13 cellular contexts compared by ENCODE assay signal in the genomic region with DNA sequence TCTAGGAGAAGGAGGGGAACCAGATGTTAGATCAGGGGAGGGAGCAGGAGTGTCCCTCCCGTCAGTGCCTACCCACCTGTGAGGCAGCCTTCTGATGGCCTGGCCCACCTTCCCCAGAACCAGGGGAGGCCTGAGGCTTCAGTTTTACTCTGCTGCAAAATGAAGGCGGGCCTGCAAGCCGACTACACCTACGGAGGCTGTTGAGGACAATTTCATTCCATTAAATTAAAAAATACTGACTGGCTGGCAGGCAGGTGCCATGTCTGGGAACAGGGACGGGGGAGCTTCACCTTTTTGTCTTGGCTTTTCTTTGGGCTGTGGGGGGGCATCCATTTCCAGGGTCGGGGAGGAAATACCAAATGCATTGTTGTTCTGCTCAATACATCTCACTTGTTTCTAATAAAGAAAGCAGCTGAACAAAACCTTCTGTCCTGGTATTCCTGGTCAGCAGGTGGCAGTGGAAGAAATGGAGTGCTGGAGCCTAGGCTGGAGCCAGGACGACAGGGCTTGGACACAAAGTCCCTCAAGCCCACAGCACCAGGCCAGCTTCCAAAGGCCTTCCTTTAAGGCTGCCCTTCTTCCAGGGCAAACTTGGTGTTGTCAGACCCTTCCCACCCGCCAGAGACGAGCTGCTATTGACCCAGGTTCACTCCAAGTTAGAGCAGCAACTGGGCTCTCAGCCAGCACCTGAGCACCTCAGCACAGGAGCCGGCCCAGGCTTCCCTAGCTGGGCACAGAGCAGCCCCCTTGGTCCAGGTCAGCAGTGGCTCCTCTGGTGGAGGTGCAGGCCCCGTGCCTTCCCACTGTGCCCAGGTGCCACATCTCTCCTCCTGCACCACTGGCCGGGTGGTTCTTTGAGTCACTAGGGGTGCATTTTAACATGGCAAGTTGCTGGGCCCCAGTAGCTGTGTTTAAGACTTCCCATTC. TPM values are rescaled to one million over a fixed set of nuclear protein-coding genes. Genes with fewer than 3 reads are reported as not detected.
DNase-seq lines count a peak whose midpoint lies in the region; ATAC-seq and TF ChIP-seq lines count a peak whose summit lies in the region.
"Had no signal": no experiment of that assay in that cellular context is flagged by ENCODE, and none has a peak within 500 bp of the region (broad histone marks: within the 10 kb centered on the region; RNA-seq: fewer than 3 reads in every experiment).

No MANE protein-coding gene starts in this region.

- no peak for TF ChIP-seq CTCF in brain (conservative IDR thresholded peaks at IDR 0.05)
- peak; percentile 16 for TF ChIP-seq CTCF in hepatocyte (IDR thresholded peaks at IDR 0.05; ENCODE audit: poor library complexity)
- TF ChIP-seq CTCF in upper lobe of left lung (IDR thresholded peaks at IDR 0.05): no peak

- TF ChIP-seq POLR2A in upper lobe of left lung (IDR thresholded peaks at IDR 0.05): no peak

- DNase-seq in hepatocyte (ENCODE audit: low spot score) (no peak), upper lobe of left lung (no peak), iPS-NIHi11 (ENCODE audit: low spot score) (no peak)
- DNase-seq: DMS79, MG63, posterior cingulate gyrus, SHP77 treated with DMSO at 0.1 percent for 48 hours had no signal

- peak overlapping the region in 4 of 5 experiments; percentile 22 to 87 (median 52) for H3K27ac Mint-ChIP-seq in brain
- H3K27ac Mint-ChIP-seq: stimulated activated naive CD8-positive, alpha-beta T cell treated with anti-CD3 and anti-CD28 coated beads, Interleukin-15, Interleukin-2, amounts not matched to agents 100 ng/mL and 50 ng/mL, for 24 hours had no signal

- ATAC-seq in GM18519 (IDR thresholded peaks at IDR 0.05; ENCODE audit: low FRiP score, unreplicated experiment) (no peak), upper lobe of left lung (ENCODE audit: low FRiP score in 2 of 2) (no peak)

- no peaks in the 10 kb centered on the region for H3K9me3 Mint-ChIP-seq in brain
- H3K9me3 Mint-ChIP-seq: stimulated activated naive CD8-positive, alpha-beta T cell treated with anti-CD3 and anti-CD28 coated beads, Interleukin-15, Interleukin-2, amounts not matched to agents 100 ng/mL and 50 ng/mL, for 24 hours had no signal

- H3K4me1 ChIP-seq in hepatocyte (ENCODE audit: insufficient read depth): no peaks in the 10 kb centered on the region
- peaks cover 49% of the 10 kb centered on the region for H3K4me1 ChIP-seq in stomach smooth muscle (ENCODE audit: control insufficient read depth, insufficient read depth, low read length)
- H3K4me1 ChIP-seq in upper lobe of left lung: no peaks in the 10 kb centered on the region

- no peak overlapping the region for H3K9ac ChIP-seq in stomach smooth muscle (ENCODE audit: low read length in 2 of 2)

- peak; percentile 16; the same call in 1 of the 2 replicates for TF ChIP-seq RAD21 in Ishikawa (IDR thresholded peaks at IDR 0.05; ENCODE audit: low read depth)

- no peak overlapping the region for H3K4me3 ChIP-seq in hepatocyte
- no peak overlapping the region for H3K4me3 ChIP-seq in stomach smooth muscle (ENCODE audit: low read length in 2 of 2)
- H3K4me3 ChIP-seq in upper lobe of left lung: no peak overlapping the region
- H3K4me3 ChIP-seq: MG63 had no signal

- no peaks in the 10 kb centered on the region for H3K27me3 Mint-ChIP-seq in brain
- H3K27me3 Mint-ChIP-seq: stimulated activated naive CD8-positive, alpha-beta T cell treated with anti-CD3 and anti-CD28 coated beads, Interleukin-15, Interleukin-2, amounts not matched to agents 100 ng/mL and 50 ng/mL, for 24 hours had no signal

- H3K4me1 Mint-ChIP-seq in brain: peaks cover 9% of the 10 kb centered on the region

- peaks cover 18% of the 10 kb centered on the region for H3K36me3 Mint-ChIP-seq in brain

- 90% methylated on average over 12 of the region's 12 CpGs for WGBS in hepatocyte (ENCODE audit: low lambda C conversion rate, missing lambda C conversion rate)
- 69 to 71% methylated on average over 9 to 10 of the region's 12 CpGs for WGBS in upper lobe of left lung, 2 donors

- TF ChIP-seq EP300 in Ishikawa (IDR thresholded peaks at IDR 0.05; ENCODE audit: borderline replicate concordance): no peak
- TF ChIP-seq EP300 in upper lobe of left lung (IDR thresholded peaks at IDR 0.05): no peak

- H4K20me1 ChIP-seq in hepatocyte (ENCODE audit: insufficient read depth, poor library complexity, severe bottlenecking): peaks cover 4% of the 10 kb centered on the region

- H3K9me3 ChIP-seq in hepatocyte (ENCODE audit: low read depth): no peaks in the 10 kb centered on the region
- no peaks in the 10 kb centered on the region for H3K9me3 ChIP-seq in stomach smooth muscle (ENCODE audit: control insufficient read depth in 2 of 2, low read length in 2 of 2)
- H3K9me3 ChIP-seq in upper lobe of left lung: no peaks in the 10 kb centered on the region
- H3K9me3 ChIP-seq: MG63 had no signal

- H3K27me3 ChIP-seq in hepatocyte (no peaks in the 10 kb centered on the region), stomach smooth muscle (ENCODE audit: control insufficient read depth in 1 of 2, insufficient read depth in 2 of 2, low read length in 2 of 2) (no peaks in the 10 kb centered on the region), upper lobe of left lung (no peaks in the 10 kb centered on the region)
- H3K27me3 ChIP-seq: MG63 had no signal

- no peak overlapping the region for H3K4me3 Mint-ChIP-seq in brain
- H3K4me3 Mint-ChIP-seq: stimulated activated naive CD8-positive, alpha-beta T cell treated with anti-CD3 and anti-CD28 coated beads, Interleukin-15, Interleukin-2, amounts not matched to agents 100 ng/mL and 50 ng/mL, for 24 hours had no signal

- H3K27ac ChIP-seq in hepatocyte (no peak overlapping the region), stomach smooth muscle (ENCODE audit: low read length) (peak overlapping the region; percentile 37), upper lobe of left lung (no peak overlapping the region)
- H3K27ac ChIP-seq: VCaP had no signal

- no peaks in the 10 kb centered on the region for H3K9me2 ChIP-seq in hepatocyte (replicated peaks; ENCODE audit: insufficient read depth)

- peaks cover 4% of the 10 kb centered on the region for H3K36me3 ChIP-seq in hepatocyte (replicated peaks; ENCODE audit: insufficient read depth, low read depth)
- H3K36me3 ChIP-seq in stomach smooth muscle (ENCODE audit: control insufficient read depth in 2 of 2, insufficient read depth in 2 of 2, low read length in 2 of 2): peaks cover 34 to 44% of the 10 kb centered on the region in 2 donors
- peaks cover 19 to 68% (median 47%) of the 10 kb centered on the region in 4 donors for H3K36me3 ChIP-seq in upper lobe of left lung

- no peak overlapping the region for H2AFZ ChIP-seq in hepatocyte

- no peak overlapping the region for H3K4me2 ChIP-seq in hepatocyte

- H3K79me2 ChIP-seq in hepatocyte: no peaks in the 10 kb centered on the region

TF ChIP-seq in Ishikawa, 13 proteins besides CTCF, POLR2A, EP300 and RAD21:
- TF ChIP-seq FOXM1 (IDR thresholded peaks at IDR 0.05; ENCODE audit: borderline replicate concordance, low read depth): no peak
TF ChIP-seq in Ishikawa: peak in this region for 0.

RNA-seq across cellular contexts. Expression of a gene that starts 23.5 kb away (rescaled TPM):
- polyA plus RNA-seq in brain (ENCODE audit: insufficient read depth, low read depth, low replicate concordance) (35.8 TPM), hepatocyte (35.7 and 41.8 TPM in 2 replicates)
- total RNA-seq in hepatocyte (49.2 and 69.7 TPM in 2 replicates), upper lobe of left lung (10 to 100 TPM; 24.2 to 65.6 (median 50.6) TPM)

RNA-seq across cellular contexts. Expression of a gene that starts 26.6 kb away (rescaled TPM):
- 7.6 TPM for polyA plus RNA-seq in brain (ENCODE audit: insufficient read depth, low read depth, low replicate concordance)
- total RNA-seq in hepatocyte: 8.1 and 8.2 TPM in 2 replicates
- polyA plus RNA-seq in hepatocyte: 11.2 and 13.7 TPM in 2 replicates
- 10 to 100 TPM in 5 of 6 donors, 1 to 10 TPM in 1; 9.7 to 68.1 (median 23.4) TPM for total RNA-seq in upper lobe of left lung

RNA-seq across cellular contexts. Expression of a gene that starts 39.4 kb away (rescaled TPM):
- polyA plus RNA-seq in brain (ENCODE audit: insufficient read depth, low read depth, low replicate concordance): 10.8 TPM
- 17.1 and 19.2 TPM in 2 replicates for total RNA-seq in hepatocyte
- polyA plus RNA-seq in hepatocyte: 13.5 and 14.5 TPM in 2 replicates
- total RNA-seq in upper lobe of left lung: 10 to 100 TPM; 19.9 to 43.8 (median 32.3) TPM

RNA-seq across cellular contexts. Expression of a gene that starts 47.7 kb away (rescaled TPM):
- 60.8 TPM for polyA plus RNA-seq in brain (ENCODE audit: insufficient read depth, low read depth, low replicate concordance)
- 68.5 and 71.2 TPM in 2 replicates for total RNA-seq in hepatocyte
- polyA plus RNA-seq in hepatocyte: 90.1 and 126 TPM in 2 replicates
- 100 to 1,000 TPM in 3 of 6 donors, 10 to 100 TPM in 3; 55.1 to 132 (median 92.3) TPM for total RNA-seq in upper lobe of left lung

RNA-seq across cellular contexts. Expression of a gene that starts 52.8 kb away (rescaled TPM):
- polyA plus RNA-seq in brain (ENCODE audit: insufficient read depth, low read depth, low replicate concordance) (17.2 TPM), hepatocyte (7.6 and 10.5 TPM in 2 replicates)
- total RNA-seq in hepatocyte (6.7 and 12.2 TPM in 2 replicates), upper lobe of left lung (10 to 100 TPM in 2 of 6 donors, 1 to 10 TPM in 4; 4.1 to 14.7 (median 9.3) TPM)
